Comparison of ENCODE assay signal across 1 cellular context in the genomic region with DNA sequence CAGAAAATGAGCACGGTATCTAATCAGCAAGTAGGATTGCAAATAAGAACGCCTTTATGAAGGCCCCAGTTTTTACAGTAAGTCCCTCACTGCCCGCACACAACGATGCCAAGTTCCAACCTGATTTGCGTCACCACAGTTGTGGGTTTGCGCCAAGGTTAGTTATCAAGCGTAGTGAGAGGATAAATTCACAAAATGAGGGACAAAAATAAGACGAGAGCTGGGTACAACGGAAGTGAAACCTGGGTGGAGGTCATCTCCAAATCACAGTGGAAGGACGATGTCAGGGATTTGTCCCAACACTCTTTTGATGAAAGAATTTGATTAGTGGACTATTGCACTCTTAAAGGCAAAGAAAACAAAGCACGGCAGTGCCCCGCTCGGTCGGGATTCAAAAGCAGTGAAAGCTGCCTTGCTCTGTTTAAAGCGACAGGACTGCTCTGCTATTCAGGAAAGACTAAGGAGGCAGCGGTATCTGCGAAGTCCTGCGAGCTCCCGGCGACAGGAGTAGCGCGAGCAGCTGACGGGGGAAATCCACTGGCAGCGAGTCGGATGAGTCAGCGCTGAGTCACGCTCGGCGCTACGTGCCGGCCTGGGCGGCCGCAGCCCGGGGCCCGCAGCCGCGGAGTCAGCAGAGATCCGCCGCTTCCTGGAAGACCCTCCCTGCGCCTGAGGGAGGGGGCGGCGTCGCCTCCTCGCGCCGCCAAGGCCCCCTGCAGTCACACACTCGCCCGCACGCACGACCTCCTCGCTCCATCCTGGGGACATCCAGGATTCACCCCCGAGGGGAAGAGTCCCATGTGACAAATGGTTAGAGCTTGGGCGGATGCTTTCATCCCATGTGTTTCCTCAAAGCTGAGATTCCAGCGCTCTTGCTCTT.
TF ChIP-seq lines count a peak whose summit lies in the region.

No MANE protein-coding gene starts in this region.

TF ChIP-seq in HepG2, 621 proteins besides CTCF, POLR2A, EP300 and RAD21 (continued from another document and continues in another):
- TF ChIP-seq ZBTB3 (CRISPR knock-in tag; IDR thresholded peaks at IDR 0.05; ENCODE audit: borderline replicate concordance, low read depth) (peak; percentile 72; the same call in 1 of the 2 replicates), ZNF547 (CRISPR knock-in tag; IDR thresholded peaks at IDR 0.05) (no peak; the same call in 1 of the 2 replicates), ZNF556 (CRISPR knock-in tag; IDR thresholded peaks at IDR 0.05; ENCODE audit: borderline replicate concordance) (peak; percentile 100), ZNF883 (CRISPR knock-in tag; IDR thresholded peaks at IDR 0.05; ENCODE audit: not compliant biosample characterization) (peak; percentile 51), FOXA1 (IDR thresholded peaks at IDR 0.05) (no peak), FOXA1 (CRISPR knock-in tag; IDR thresholded peaks at IDR 0.05) (no peak), ZNF335 (CRISPR knock-in tag; IDR thresholded peaks at IDR 0.05) (no peak), ESRRA (CRISPR knock-in tag; IDR thresholded peaks at IDR 0.05; ENCODE audit: low read depth) (0 out of 2 replicates have a peak, but pooled peaks have one; percentile 5), ZMYM2 (CRISPR knock-in tag; IDR thresholded peaks at IDR 0.05) (peak; percentile 82), ZNF563 (CRISPR knock-in tag; IDR thresholded peaks at IDR 0.05) (peak; percentile 84), ZNF564 (CRISPR knock-in tag; IDR thresholded peaks at IDR 0.05) (peak; percentile 78; the same call in 1 of the 2 replicates), ZNF878 (CRISPR knock-in tag; IDR thresholded peaks at IDR 0.05) (peak; percentile 47; the same call in 1 of the 2 replicates), DPF2 (CRISPR knock-in tag; IDR thresholded peaks at IDR 0.05; ENCODE audit: borderline replicate concordance, low read depth) (peak; percentile 45; the same call in 1 of the 2 replicates), ZNF367 (CRISPR knock-in tag; IDR thresholded peaks at IDR 0.05; ENCODE audit: borderline replicate concordance) (no peak), MEF2D (CRISPR knock-in tag; IDR thresholded peaks at IDR 0.05) (peak; percentile 82), FOXP1 (IDR thresholded peaks at IDR 0.05) (no peak), FOXP1 (CRISPR knock-in tag; IDR thresholded peaks at IDR 0.05) (no peak), ZMAT3 (CRISPR knock-in tag; conservative IDR thresholded peaks at IDR 0.05) (no peak), ZNF879 (CRISPR knock-in tag; IDR thresholded peaks at IDR 0.05) (no peak), TCF12 (IDR thresholded peaks at IDR 0.05) (no peak), TCF12 (CRISPR knock-in tag; IDR thresholded peaks at IDR 0.05) (no peak), AHR (CRISPR knock-in tag; IDR thresholded peaks at IDR 0.05) (0 out of 2 replicates have a peak, but pooled peaks have one; percentile 75), ARNT2 (CRISPR knock-in tag; IDR thresholded peaks at IDR 0.05; ENCODE audit: low read depth) (peak; percentile 80), TMF1 (CRISPR knock-in tag; IDR thresholded peaks at IDR 0.05; ENCODE audit: low read depth) (no peak), CHCHD3 (CRISPR knock-in tag; IDR thresholded peaks at IDR 0.05) (no peak), THYN1 (CRISPR knock-in tag; IDR thresholded peaks at IDR 0.05; ENCODE audit: borderline replicate concordance, low read depth) (no peak), KAT8 (CRISPR knock-in tag; IDR thresholded peaks at IDR 0.05) (peak; percentile 85), PHF5A (CRISPR knock-in tag; IDR thresholded peaks at IDR 0.05; ENCODE audit: low read depth, unreplicated experiment) (peak; percentile 49), RBFOX2 (IDR thresholded peaks at IDR 0.05; ENCODE audit: low read depth, low read length) (peak; percentile 78), DNMT1 (CRISPR knock-in tag; IDR thresholded peaks at IDR 0.05) (0 out of 2 replicates have a peak, but pooled peaks have one; percentile 65), NFIC (IDR thresholded peaks at IDR 0.05; ENCODE audit: low read length) (no peak), BHLHE40 (IDR thresholded peaks at IDR 0.05; ENCODE audit: low read length) (no peak), MTF1 (CRISPR knock-in tag; IDR thresholded peaks at IDR 0.05) (no peak), FIP1L1 (IDR thresholded peaks at IDR 0.05; ENCODE audit: borderline replicate concordance, insufficient read depth, low read depth, low read length) (0 out of 2 replicates have a peak, but pooled peaks have one; percentile 45), ZNF614 (CRISPR knock-in tag; IDR thresholded peaks at IDR 0.05; ENCODE audit: borderline replicate concordance) (peak; percentile 58; the same call in 1 of the 2 replicates), AGO2 (optimal IDR thresholded peaks at IDR 0.05; ENCODE audit: low read depth, low read length) (no peak), HNRNPK (IDR thresholded peaks at IDR 0.05; ENCODE audit: low read depth, low read length, poor library complexity, severe bottlenecking) (no peak), ADNP (CRISPR knock-in tag; IDR thresholded peaks at IDR 0.05) (no peak), SMAD1 (CRISPR knock-in tag; IDR thresholded peaks at IDR 0.05; ENCODE audit: borderline replicate concordance, low read depth) (peak; percentile 84), EHMT2 (IDR thresholded peaks at IDR 0.05; ENCODE audit: borderline replicate concordance, low read depth, low read length) (0 out of 2 replicates have a peak, but pooled peaks have one; percentile 38), HES4 (CRISPR knock-in tag; IDR thresholded peaks at IDR 0.05; ENCODE audit: borderline replicate concordance) (no peak), SALL2 (CRISPR knock-in tag; IDR thresholded peaks at IDR 0.05) (no peak)
- TF ChIP-seq, protein P1, sequence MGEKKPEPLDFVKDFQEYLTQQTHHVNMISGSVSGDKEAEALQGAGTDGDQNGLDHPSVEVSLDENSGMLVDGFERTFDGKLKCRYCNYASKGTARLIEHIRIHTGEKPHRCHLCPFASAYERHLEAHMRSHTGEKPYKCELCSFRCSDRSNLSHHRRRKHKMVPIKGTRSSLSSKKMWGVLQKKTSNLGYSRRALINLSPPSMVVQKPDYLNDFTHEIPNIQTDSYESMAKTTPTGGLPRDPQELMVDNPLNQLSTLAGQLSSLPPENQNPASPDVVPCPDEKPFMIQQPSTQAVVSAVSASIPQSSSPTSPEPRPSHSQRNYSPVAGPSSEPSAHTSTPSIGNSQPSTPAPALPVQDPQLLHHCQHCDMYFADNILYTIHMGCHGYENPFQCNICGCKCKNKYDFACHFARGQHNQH (CRISPR knock-in tag; IDR thresholded peaks at IDR 0.05): peak; percentile 83
- TF ChIP-seq, protein P2, sequence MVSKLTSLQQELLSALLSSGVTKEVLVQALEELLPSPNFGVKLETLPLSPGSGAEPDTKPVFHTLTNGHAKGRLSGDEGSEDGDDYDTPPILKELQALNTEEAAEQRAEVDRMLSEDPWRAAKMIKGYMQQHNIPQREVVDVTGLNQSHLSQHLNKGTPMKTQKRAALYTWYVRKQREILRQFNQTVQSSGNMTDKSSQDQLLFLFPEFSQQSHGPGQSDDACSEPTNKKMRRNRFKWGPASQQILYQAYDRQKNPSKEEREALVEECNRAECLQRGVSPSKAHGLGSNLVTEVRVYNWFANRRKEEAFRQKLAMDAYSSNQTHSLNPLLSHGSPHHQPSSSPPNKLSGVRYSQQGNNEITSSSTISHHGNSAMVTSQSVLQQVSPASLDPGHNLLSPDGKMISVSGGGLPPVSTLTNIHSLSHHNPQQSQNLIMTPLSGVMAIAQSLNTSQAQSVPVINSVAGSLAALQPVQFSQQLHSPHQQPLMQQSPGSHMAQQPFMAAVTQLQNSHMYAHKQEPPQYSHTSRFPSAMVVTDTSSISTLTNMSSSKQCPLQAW (CRISPR knock-in tag; IDR thresholded peaks at IDR 0.05): peak; percentile 83
- TF ChIP-seq, protein P3, sequence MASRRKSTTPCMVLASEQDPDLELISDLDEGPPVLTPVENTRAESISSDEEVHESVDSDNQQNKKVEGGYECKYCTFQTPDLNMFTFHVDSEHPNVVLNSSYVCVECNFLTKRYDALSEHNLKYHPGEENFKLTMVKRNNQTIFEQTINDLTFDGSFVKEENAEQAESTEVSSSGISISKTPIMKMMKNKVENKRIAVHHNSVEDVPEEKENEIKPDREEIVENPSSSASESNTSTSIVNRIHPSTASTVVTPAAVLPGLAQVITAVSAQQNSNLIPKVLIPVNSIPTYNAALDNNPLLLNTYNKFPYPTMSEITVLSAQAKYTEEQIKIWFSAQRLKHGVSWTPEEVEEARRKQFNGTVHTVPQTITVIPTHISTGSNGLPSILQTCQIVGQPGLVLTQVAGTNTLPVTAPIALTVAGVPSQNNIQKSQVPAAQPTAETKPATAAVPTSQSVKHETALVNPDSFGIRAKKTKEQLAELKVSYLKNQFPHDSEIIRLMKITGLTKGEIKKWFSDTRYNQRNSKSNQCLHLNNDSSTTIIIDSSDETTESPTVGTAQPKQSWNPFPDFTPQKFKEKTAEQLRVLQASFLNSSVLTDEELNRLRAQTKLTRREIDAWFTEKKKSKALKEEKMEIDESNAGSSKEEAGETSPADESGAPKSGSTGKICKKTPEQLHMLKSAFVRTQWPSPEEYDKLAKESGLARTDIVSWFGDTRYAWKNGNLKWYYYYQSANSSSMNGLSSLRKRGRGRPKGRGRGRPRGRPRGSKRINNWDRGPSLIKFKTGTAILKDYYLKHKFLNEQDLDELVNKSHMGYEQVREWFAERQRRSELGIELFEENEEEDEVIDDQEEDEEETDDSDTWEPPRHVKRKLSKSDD (CRISPR knock-in tag; IDR thresholded peaks at IDR 0.05; ENCODE audit: low read depth): no peak; the same call in 1 of the 2 replicates
- TF ChIP-seq, protein P4, sequence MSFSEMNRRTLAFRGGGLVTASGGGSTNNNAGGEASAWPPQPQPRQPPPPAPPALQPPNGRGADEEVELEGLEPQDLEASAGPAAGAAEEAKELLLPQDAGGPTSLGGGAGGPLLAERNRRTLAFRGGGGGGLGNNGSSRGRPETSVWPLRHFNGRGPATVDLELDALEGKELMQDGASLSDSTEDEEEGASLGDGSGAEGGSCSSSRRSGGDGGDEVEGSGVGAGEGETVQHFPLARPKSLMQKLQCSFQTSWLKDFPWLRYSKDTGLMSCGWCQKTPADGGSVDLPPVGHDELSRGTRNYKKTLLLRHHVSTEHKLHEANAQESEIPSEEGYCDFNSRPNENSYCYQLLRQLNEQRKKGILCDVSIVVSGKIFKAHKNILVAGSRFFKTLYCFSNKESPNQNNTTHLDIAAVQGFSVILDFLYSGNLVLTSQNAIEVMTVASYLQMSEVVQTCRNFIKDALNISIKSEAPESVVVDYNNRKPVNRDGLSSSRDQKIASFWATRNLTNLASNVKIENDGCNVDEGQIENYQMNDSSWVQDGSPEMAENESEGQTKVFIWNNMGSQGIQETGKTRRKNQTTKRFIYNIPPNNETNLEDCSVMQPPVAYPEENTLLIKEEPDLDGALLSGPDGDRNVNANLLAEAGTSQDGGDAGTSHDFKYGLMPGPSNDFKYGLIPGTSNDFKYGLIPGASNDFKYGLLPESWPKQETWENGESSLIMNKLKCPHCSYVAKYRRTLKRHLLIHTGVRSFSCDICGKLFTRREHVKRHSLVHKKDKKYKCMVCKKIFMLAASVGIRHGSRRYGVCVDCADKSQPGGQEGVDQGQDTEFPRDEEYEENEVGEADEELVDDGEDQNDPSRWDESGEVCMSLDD (CRISPR knock-in tag; IDR thresholded peaks at IDR 0.05; ENCODE audit: borderline replicate concordance): no peak
- TF ChIP-seq, protein P5, sequence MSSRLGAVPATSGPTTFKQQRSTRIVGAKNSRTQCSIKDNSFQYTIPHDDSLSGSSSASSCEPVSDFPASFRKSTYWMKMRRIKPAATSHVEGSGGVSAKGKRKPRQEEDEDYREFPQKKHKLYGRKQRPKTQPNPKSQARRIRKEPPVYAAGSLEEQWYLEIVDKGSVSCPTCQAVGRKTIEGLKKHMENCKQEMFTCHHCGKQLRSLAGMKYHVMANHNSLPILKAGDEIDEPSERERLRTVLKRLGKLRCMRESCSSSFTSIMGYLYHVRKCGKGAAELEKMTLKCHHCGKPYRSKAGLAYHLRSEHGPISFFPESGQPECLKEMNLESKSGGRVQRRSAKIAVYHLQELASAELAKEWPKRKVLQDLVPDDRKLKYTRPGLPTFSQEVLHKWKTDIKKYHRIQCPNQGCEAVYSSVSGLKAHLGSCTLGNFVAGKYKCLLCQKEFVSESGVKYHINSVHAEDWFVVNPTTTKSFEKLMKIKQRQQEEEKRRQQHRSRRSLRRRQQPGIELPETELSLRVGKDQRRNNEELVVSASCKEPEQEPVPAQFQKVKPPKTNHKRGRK (CRISPR knock-in tag; IDR thresholded peaks at IDR 0.05): peak; percentile 80
- TF ChIP-seq, protein P6, sequence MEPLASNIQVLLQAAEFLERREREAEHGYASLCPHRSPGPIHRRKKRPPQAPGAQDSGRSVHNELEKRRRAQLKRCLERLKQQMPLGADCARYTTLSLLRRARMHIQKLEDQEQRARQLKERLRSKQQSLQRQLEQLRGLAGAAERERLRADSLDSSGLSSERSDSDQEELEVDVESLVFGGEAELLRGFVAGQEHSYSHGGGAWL (CRISPR knock-in tag; IDR thresholded peaks at IDR 0.05): peak; percentile 83
- TF ChIP-seq, protein P7, sequence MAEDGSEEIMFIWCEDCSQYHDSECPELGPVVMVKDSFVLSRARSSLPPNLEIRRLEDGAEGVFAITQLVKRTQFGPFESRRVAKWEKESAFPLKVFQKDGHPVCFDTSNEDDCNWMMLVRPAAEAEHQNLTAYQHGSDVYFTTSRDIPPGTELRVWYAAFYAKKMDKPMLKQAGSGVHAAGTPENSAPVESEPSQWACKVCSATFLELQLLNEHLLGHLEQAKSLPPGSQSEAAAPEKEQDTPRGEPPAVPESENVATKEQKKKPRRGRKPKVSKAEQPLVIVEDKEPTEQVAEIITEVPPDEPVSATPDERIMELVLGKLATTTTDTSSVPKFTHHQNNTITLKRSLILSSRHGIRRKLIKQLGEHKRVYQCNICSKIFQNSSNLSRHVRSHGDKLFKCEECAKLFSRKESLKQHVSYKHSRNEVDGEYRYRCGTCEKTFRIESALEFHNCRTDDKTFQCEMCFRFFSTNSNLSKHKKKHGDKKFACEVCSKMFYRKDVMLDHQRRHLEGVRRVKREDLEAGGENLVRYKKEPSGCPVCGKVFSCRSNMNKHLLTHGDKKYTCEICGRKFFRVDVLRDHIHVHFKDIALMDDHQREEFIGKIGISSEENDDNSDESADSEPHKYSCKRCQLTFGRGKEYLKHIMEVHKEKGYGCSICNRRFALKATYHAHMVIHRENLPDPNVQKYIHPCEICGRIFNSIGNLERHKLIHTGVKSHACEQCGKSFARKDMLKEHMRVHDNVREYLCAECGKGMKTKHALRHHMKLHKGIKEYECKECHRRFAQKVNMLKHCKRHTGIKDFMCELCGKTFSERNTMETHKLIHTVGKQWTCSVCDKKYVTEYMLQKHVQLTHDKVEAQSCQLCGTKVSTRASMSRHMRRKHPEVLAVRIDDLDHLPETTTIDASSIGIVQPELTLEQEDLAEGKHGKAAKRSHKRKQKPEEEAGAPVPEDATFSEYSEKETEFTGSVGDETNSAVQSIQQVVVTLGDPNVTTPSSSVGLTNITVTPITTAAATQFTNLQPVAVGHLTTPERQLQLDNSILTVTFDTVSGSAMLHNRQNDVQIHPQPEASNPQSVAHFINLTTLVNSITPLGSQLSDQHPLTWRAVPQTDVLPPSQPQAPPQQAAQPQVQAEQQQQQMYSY (CRISPR knock-in tag; IDR thresholded peaks at IDR 0.05): no peak
- TF ChIP-seq, protein P8, sequence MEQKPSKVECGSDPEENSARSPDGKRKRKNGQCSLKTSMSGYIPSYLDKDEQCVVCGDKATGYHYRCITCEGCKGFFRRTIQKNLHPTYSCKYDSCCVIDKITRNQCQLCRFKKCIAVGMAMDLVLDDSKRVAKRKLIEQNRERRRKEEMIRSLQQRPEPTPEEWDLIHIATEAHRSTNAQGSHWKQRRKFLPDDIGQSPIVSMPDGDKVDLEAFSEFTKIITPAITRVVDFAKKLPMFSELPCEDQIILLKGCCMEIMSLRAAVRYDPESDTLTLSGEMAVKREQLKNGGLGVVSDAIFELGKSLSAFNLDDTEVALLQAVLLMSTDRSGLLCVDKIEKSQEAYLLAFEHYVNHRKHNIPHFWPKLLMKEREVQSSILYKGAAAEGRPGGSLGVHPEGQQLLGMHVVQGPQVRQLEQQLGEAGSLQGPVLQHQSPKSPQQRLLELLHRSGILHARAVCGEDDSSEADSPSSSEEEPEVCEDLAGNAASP (CRISPR knock-in tag; IDR thresholded peaks at IDR 0.05; ENCODE audit: borderline replicate concordance): 0 out of 2 replicates have a peak, but pooled peaks have one; percentile 24
